Comparison of ENCODE assay signal across 28 cellular contexts in genomic region chr18:8718401-8718913, GRCh38. TPM values are rescaled to one million over a fixed set of nuclear protein-coding genes. Genes with fewer than 3 reads are reported as not detected.
"Had no signal": no experiment of that assay in that cellular context is flagged by ENCODE, and none has a peak within 500 bp of the region (broad histone marks: within the 10 kb centered on the region; RNA-seq: fewer than 3 reads in every experiment).

No MANE protein-coding gene starts in this region.

- H3K27me3 Mint-ChIP-seq: stimulated activated naive CD8-positive, alpha-beta T cell treated with anti-CD3 and anti-CD28 coated beads, Interleukin-15, Interleukin-2, amounts not matched to agents 100 ng/mL and 50 ng/mL, for 24 hours; type B pancreatic cell had no signal

- DNase-seq: activated CD4-positive, alpha-beta T cell treated with anti-CD3 and anti-CD28 coated beads for 4 hours; activated CD4-positive, alpha-beta T cell treated with anti-CD3 and anti-CD28 coated beads, Interleukin-2, amount 50 U/mL, for 4 hours; activated naive CD4-positive, alpha-beta T cell treated with Interleukin-2 at 50 U/mL for 16 hours; activated T-cell treated with anti-CD3 and anti-CD28 coated beads for 4 hours; activated T-cell treated with anti-CD3 and anti-CD28 coated beads, Interleukin-2, amount 50 U/mL, for 72 hours; anterior cingulate cortex; cerebellar nuclear complex; effector memory CD8-positive, alpha-beta T cell; head of caudate nucleus; hypothalamus; immature natural killer cell; kidney; midbrain; naive thymus-derived CD4-positive, alpha-beta T cell; right lobe of liver; stimulated activated CD4-positive, alpha-beta T cell treated with anti-CD3 and anti-CD28 coated beads, Interleukin-12 subunit alpha, Interleukin-12 subunit beta, amount 100 ng/mL, for 4 hours; stimulated activated CD4-positive, alpha-beta T cell treated with anti-CD3 and anti-CD28 coated beads, Interleukin-4, amount 100 ng/mL, for 1 hour; substantia nigra had no signal

- H3K4me1 ChIP-seq: right lobe of liver, vagina had no signal

- H3K9me3 ChIP-seq: gastroesophageal sphincter, neutrophil, right lobe of liver, vagina had no signal

- H3K4me3 Mint-ChIP-seq: activated naive CD8-positive, alpha-beta T cell; activated T-cell treated with anti-CD3 and anti-CD28 coated beads, Interleukin-2, amount 50 U/mL, for 72 hours; effector memory CD8-positive, alpha-beta T cell; immature natural killer cell; naive thymus-derived CD4-positive, alpha-beta T cell; stimulated activated effector memory CD8-positive, alpha-beta T cell treated with anti-CD3 and anti-CD28 coated beads, Interleukin-12 subunit alpha, Interleukin-12 subunit beta, amount 100 ng/mL, for 72 hours; stimulated activated naive CD8-positive, alpha-beta T cell treated with anti-CD3 and anti-CD28 coated beads, Interleukin-15, Interleukin-2, amounts not matched to agents 100 ng/mL and 50 ng/mL, for 24 hours had no signal

- H3K36me3 ChIP-seq: neutrophil, right lobe of liver, vagina had no signal

- H3K4me1 Mint-ChIP-seq: immature natural killer cell; naive thymus-derived CD4-positive, alpha-beta T cell had no signal

- H3K4me3 ChIP-seq: coronary artery, gastroesophageal sphincter, right lobe of liver, skin epidermis, vagina had no signal

- H3K27ac Mint-ChIP-seq: activated naive CD8-positive, alpha-beta T cell; activated T-cell treated with anti-CD3 and anti-CD28 coated beads, Interleukin-2, amount 50 U/mL, for 72 hours; effector memory CD8-positive, alpha-beta T cell; immature natural killer cell; naive thymus-derived CD4-positive, alpha-beta T cell; stimulated activated effector memory CD8-positive, alpha-beta T cell treated with anti-CD3 and anti-CD28 coated beads, Interleukin-12 subunit alpha, Interleukin-12 subunit beta, amount 100 ng/mL, for 72 hours; stimulated activated naive CD8-positive, alpha-beta T cell treated with anti-CD3 and anti-CD28 coated beads, Interleukin-15, Interleukin-2, amounts not matched to agents 100 ng/mL and 50 ng/mL, for 24 hours; type B pancreatic cell had no signal

- ATAC-seq: activated T-cell treated with anti-CD3 and anti-CD28 coated beads, Interleukin-2, amount 50 U/mL, for 72 hours; effector memory CD8-positive, alpha-beta T cell; gastroesophageal sphincter; naive thymus-derived CD4-positive, alpha-beta T cell; right lobe of liver; stimulated activated effector memory CD8-positive, alpha-beta T cell treated with anti-CD3 and anti-CD28 coated beads, Interleukin-12 subunit alpha, Interleukin-12 subunit beta, amount 100 ng/mL, for 72 hours had no signal

- H3K9me3 Mint-ChIP-seq: activated T-cell treated with anti-CD3 and anti-CD28 coated beads, Interleukin-2, amount 50 U/mL, for 72 hours; effector memory CD8-positive, alpha-beta T cell; immature natural killer cell; naive thymus-derived CD4-positive, alpha-beta T cell; stimulated activated effector memory CD8-positive, alpha-beta T cell treated with anti-CD3 and anti-CD28 coated beads, Interleukin-12 subunit alpha, Interleukin-12 subunit beta, amount 100 ng/mL, for 72 hours; stimulated activated naive CD8-positive, alpha-beta T cell treated with anti-CD3 and anti-CD28 coated beads, Interleukin-15, Interleukin-2, amounts not matched to agents 100 ng/mL and 50 ng/mL, for 24 hours; type B pancreatic cell had no signal

- H3K27ac ChIP-seq: coronary artery, neutrophil, right lobe of liver, skin epidermis, vagina had no signal

- H3K36me3 Mint-ChIP-seq: activated naive CD8-positive, alpha-beta T cell; immature natural killer cell; stimulated activated effector memory CD8-positive, alpha-beta T cell treated with anti-CD3 and anti-CD28 coated beads, Interleukin-12 subunit alpha, Interleukin-12 subunit beta, amount 100 ng/mL, for 72 hours had no signal

- H3K27me3 ChIP-seq: dorsolateral prefrontal cortex, gastroesophageal sphincter, right lobe of liver, vagina had no signal

RNA-seq across cellular contexts. Expression of gene MTCL1, which starts 13.1 kb away (rescaled TPM):
- polyA plus RNA-seq: immature natural killer cell; naive thymus-derived CD4-positive, alpha-beta T cell had no signal
